25 cellular contexts compared by ENCODE assay signal in genomic region chr4:51858605-51859211, GRCh38. TPM values are rescaled to one million over a fixed set of nuclear protein-coding genes. Genes with fewer than 3 reads are reported as not detected.
A peak's percentile ranks its signal among the peaks of the same experiment; 100 is the strongest.
DNase-seq lines count a peak whose midpoint lies in the region; ATAC-seq, FAIRE-seq and TF ChIP-seq lines count a peak whose summit lies in the region.
"Had no signal": no experiment of that assay in that cellular context is flagged by ENCODE, and none has a peak within 500 bp of the region (broad histone marks: within the 10 kb centered on the region; RNA-seq: fewer than 3 reads in every experiment).

No MANE protein-coding gene starts in this region.

- H4K91ac ChIP-seq in IMR-90 (ENCODE audit: insufficient read depth, low read depth, low read length), result no peak overlapping the region

- dilution Hi-C loops in IMR-90 (cut with HindIII; ENCODE audit: low sequenced_read_pairs, unreplicated experiment), result no loop called here

- H3K4me2 ChIP-seq in IMR-90 (ENCODE audit: low read depth, low read length), result no peak overlapping the region

- no peak overlapping the region for H2AK9ac ChIP-seq in IMR-90 (replicated peaks; ENCODE audit: low read depth, low read length, poor library complexity)

- peaks cover 16% of the 10 kb centered on the region for H3K36me3 Mint-ChIP-seq in activated CD8-positive, alpha-beta T cell treated with anti-CD3 and anti-CD28 coated beads, Interleukin-2, amount 10 ng/mL, durations not matched to agents 7 days and 5 days (ENCODE audit: low read depth)

- no peak overlapping the region for H3K56ac ChIP-seq in IMR-90 (ENCODE audit: extremely low read depth, insufficient read depth, low read length)

- peaks cover 13% of the 10 kb centered on the region; the same call in 1 of the 2 replicates for H4K20me1 ChIP-seq in IMR-90 (ENCODE audit: insufficient read depth, low read length)

- no peaks in the 10 kb centered on the region; the same call in 1 of the 2 replicates for H3K36me3 ChIP-seq in IMR-90 (ENCODE audit: control insufficient read depth, insufficient read depth, low read length)
- H3K36me3 ChIP-seq in small intestine (ENCODE audit: control insufficient read depth in 2 of 2, insufficient read depth in 2 of 2, low read length in 2 of 2), result no peaks in the 10 kb centered on the region

- intact Hi-C loops in IMR-90 (cut with micrococcal nuclease), result no loop called here

- H3K27me3 Mint-ChIP-seq in activated CD8-positive, alpha-beta T cell treated with anti-CD3 and anti-CD28 coated beads, Interleukin-2, amount 10 ng/mL, durations not matched to agents 7 days and 5 days (ENCODE audit: low read depth), result no peaks in the 10 kb centered on the region
- H3K27me3 Mint-ChIP-seq: activated CD4-positive, alpha-beta memory T cell treated with anti-CD3 and anti-CD28 coated beads, Interleukin-2, amount 10 ng/mL, durations not matched to agents 7 days and 5 days; activated naive CD4-positive, alpha-beta T cell treated with anti-CD3 and anti-CD28 coated beads, Interleukin-2, amount 50 U/mL, for 24 hours had no signal

- peaks cover 2% of the 10 kb centered on the region for H3K4me1 Mint-ChIP-seq in activated CD8-positive, alpha-beta T cell treated with anti-CD3 and anti-CD28 coated beads, Interleukin-2, amount 10 ng/mL, durations not matched to agents 7 days and 5 days (ENCODE audit: low read depth)
- H3K4me1 Mint-ChIP-seq: activated CD4-positive, alpha-beta memory T cell treated with anti-CD3 and anti-CD28 coated beads, Interleukin-2, amount 10 ng/mL, durations not matched to agents 7 days and 5 days had no signal

- no CpG with 5 or more reads among the region's 3 CpGs for WGBS in IMR-90 (ENCODE audit: extremely low coverage in 2 of 2, insufficient read length in 1 of 2), 2 experiments
- WGBS in small intestine, 3 donors, result 7 to 39% (median 33%) methylated on average over 3 of the region's 3 CpGs

- H2AFZ ChIP-seq in IMR-90 (replicated peaks; ENCODE audit: low read length, poor library complexity), result no peak overlapping the region

- no peak overlapping the region for H3K23ac ChIP-seq in IMR-90 (ENCODE audit: low read depth, low read length)

- POLR2A ChIA-PET in IMR-90 (lab: Charles Lee; ENCODE audit: unreplicated experiment), result no interaction called here
- POLR2A ChIA-PET in activated CD8-positive, alpha-beta T cell treated with anti-CD3 and anti-CD28 coated beads, Interleukin-2, amount 10 ng/mL, durations not matched to agents 7 days and 5 days (lab: Charles Lee), result interaction anchor here (0.7 kb wide), 1 partner anchor 26 kb away, joined by 3 read pairs; no protein-coding TSS in a partner anchor

- TF ChIP-seq POLR2A in IMR-90 (IDR thresholded peaks at IDR 0.05; ENCODE audit: low read depth, low read length), result no peak

- H2BK5ac ChIP-seq in IMR-90 (ENCODE audit: low read depth, low read length, poor library complexity, severe bottlenecking), result no peak overlapping the region

- peaks cover 6% of the 10 kb centered on the region for H3K9me1 ChIP-seq in IMR-90 (ENCODE audit: insufficient read depth, low read length)

- no peak overlapping the region for H4K8ac ChIP-seq in IMR-90 (ENCODE audit: low read depth in 2 of 2, low read length in 2 of 2)

- no peak overlapping the region for H3K9ac ChIP-seq in IMR-90 (ENCODE audit: low read depth, low read length)
- H3K9ac ChIP-seq: BLaER1 treated with 17β-estradiol and CSF1 and Interleukin-3, amounts not matched to agents 10 nM and 100 nM had no signal

- ATAC-seq in IMR-90 (ENCODE audit: low read depth) (peak; percentile 86), left lobe of liver (peak; percentile 86), GM18873 (IDR thresholded peaks at IDR 0.05; ENCODE audit: low FRiP score, unreplicated experiment) (no peak)
- no peak for ATAC-seq in activated CD8-positive, alpha-beta T cell treated with anti-CD3 and anti-CD28 coated beads, Interleukin-2, amount 10 ng/mL, durations not matched to agents 7 days and 5 days
- ATAC-seq: activated T-cell treated with anti-CD3 and anti-CD28 coated beads, Interleukin-2, amount 50 U/mL, for 4 hours; Right ventricle myocardium inferior had no signal

- DNase-seq in IMR-90 (peak; percentile 43), left lobe of liver (ENCODE audit: low spot score) (no peak), small intestine (peak; percentile 83), NCI-H2107 (lab: John Stamatoyannopoulos, UW) (no peak)
- DNase-seq in activated CD8-positive, alpha-beta T cell treated with anti-CD3 and anti-CD28 coated beads, Interleukin-2, amount 10 ng/mL, durations not matched to agents 7 days and 5 days, result no peak
- DNase-seq: activated CD4-positive, alpha-beta memory T cell treated with anti-CD3 and anti-CD28 coated beads, Interleukin-2, amount 10 ng/mL, durations not matched to agents 7 days and 5 days; activated T-cell treated with anti-CD3 and anti-CD28 coated beads, Interleukin-2, amount 50 U/mL, for 4 hours; brain microvascular endothelial cell; dermis blood vessel endothelial cell; DMS 273 treated with DMSO at 0.1 percent for 48 hours; H7; head of caudate nucleus; Kasumi-1; NCI-H1436; NCI-H446 treated with DMSO at 0.1 percent for 48 hours; WERI-Rb-1 had no signal

- no peak for FAIRE-seq in small intestine (lab: Jason Lieb, UNC)
- FAIRE-seq: islet of Langerhans had no signal

- no peak overlapping the region for H2AK5ac ChIP-seq in IMR-90 (ENCODE audit: low read depth, low read length)

- no peak overlapping the region for H3K4ac ChIP-seq in IMR-90 (ENCODE audit: low read depth, low read length)

- no peak overlapping the region for H2BK20ac ChIP-seq in IMR-90 (ENCODE audit: low read depth, low read length)

- no peak overlapping the region for H3K14ac ChIP-seq in IMR-90 (replicated peaks; ENCODE audit: low read depth, low read length)

- H3K4me3 ChIP-seq in IMR-90 (ENCODE audit: insufficient read depth, low read depth, low read length), result no peak overlapping the region
- H3K4me3 ChIP-seq in small intestine (ENCODE audit: low read depth in 1 of 2, low read length in 2 of 2), result no peak overlapping the region
- H3K4me3 ChIP-seq: BLaER1 treated with 17β-estradiol and CSF1 and Interleukin-3, amounts not matched to agents 10 nM and 100 nM; right atrium auricular region had no signal

- TF ChIP-seq CTCF in IMR-90 (conservative IDR thresholded peaks at IDR 0.05; ENCODE audit: low read depth, low read length), result no peak
- TF ChIP-seq CTCF in VCaP (conservative IDR thresholded peaks at IDR 0.05), result no peak

- in situ Hi-C loops in IMR-90 (cut with MboI; ENCODE audit: low sequenced_read_pairs), result no loop called here

- H3K27me3 ChIP-seq in IMR-90 (ENCODE audit: control insufficient read depth, insufficient read depth, low read length) (no peaks in the 10 kb centered on the region), small intestine (ENCODE audit: control insufficient read depth in 2 of 2, insufficient read depth in 2 of 2, low read length in 2 of 2) (no peaks in the 10 kb centered on the region)
- H3K27me3 ChIP-seq: BLaER1 treated with 17β-estradiol and CSF1 and Interleukin-3, amounts not matched to agents 10 nM and 100 nM; brain microvascular endothelial cell; right atrium auricular region had no signal

- no peak overlapping the region for H2BK15ac ChIP-seq in IMR-90 (ENCODE audit: low read depth, low read length)

- CTCF ChIA-PET in IMR-90 (lab: Yijun Ruan, JAX), result no interaction called here
- CTCF ChIA-PET in activated CD8-positive, alpha-beta T cell treated with anti-CD3 and anti-CD28 coated beads, Interleukin-2, amount 10 ng/mL, durations not matched to agents 7 days and 5 days (lab: Charles Lee), result no interaction called here

- no peak overlapping the region for H3K27ac ChIP-seq in IMR-90 (ENCODE audit: insufficient read depth, low read length)
- H3K27ac ChIP-seq in VCaP, result peak overlapping the region; percentile 42
- H3K27ac ChIP-seq in small intestine (ENCODE audit: low read depth in 1 of 2, low read length in 1 of 2), result peak overlapping the region in 1 of 2 donors; percentile 32
- H3K27ac ChIP-seq: BLaER1 treated with 17β-estradiol and CSF1 and Interleukin-3, amounts not matched to agents 10 nM and 100 nM; brain microvascular endothelial cell; right atrium auricular region; WERI-Rb-1 had no signal

- TF ChIP-seq RAD21 in IMR-90 (IDR thresholded peaks at IDR 0.05; ENCODE audit: low read length), result no peak

- H3K9me3 Mint-ChIP-seq in activated CD8-positive, alpha-beta T cell treated with anti-CD3 and anti-CD28 coated beads, Interleukin-2, amount 10 ng/mL, durations not matched to agents 7 days and 5 days (ENCODE audit: insufficient read depth), result no peaks in the 10 kb centered on the region
- H3K9me3 Mint-ChIP-seq: activated CD4-positive, alpha-beta memory T cell treated with anti-CD3 and anti-CD28 coated beads, Interleukin-2, amount 10 ng/mL, durations not matched to agents 7 days and 5 days; activated naive CD4-positive, alpha-beta T cell treated with anti-CD3 and anti-CD28 coated beads, Interleukin-2, amount 50 U/mL, for 24 hours; activated T-cell treated with anti-CD3 and anti-CD28 coated beads, Interleukin-2, amount 50 U/mL, for 4 hours; neural crest cell; T-helper 1 cell treated with Interleukin-12 subunit alpha and Interleukin-12 subunit beta and Interleukin-4 antibody, amounts not matched to agents 30 μg/mL and 1 μg/mL, for 36 hours had no signal

- H3K4me1 ChIP-seq in IMR-90 (ENCODE audit: control insufficient read depth, insufficient read depth, low read length), result peaks cover 8% of the 10 kb centered on the region
- peaks cover 5 to 6% of the 10 kb centered on the region in 2 donors for H3K4me1 ChIP-seq in small intestine (ENCODE audit: control insufficient read depth in 2 of 2, insufficient read depth in 1 of 2, low read depth in 1 of 2, low read length in 1 of 2)

- H3K4me3 Mint-ChIP-seq in activated CD8-positive, alpha-beta T cell treated with anti-CD3 and anti-CD28 coated beads, Interleukin-2, amount 10 ng/mL, durations not matched to agents 7 days and 5 days, result no peak overlapping the region
- H3K4me3 Mint-ChIP-seq: activated CD4-positive, alpha-beta memory T cell treated with anti-CD3 and anti-CD28 coated beads, Interleukin-2, amount 10 ng/mL, durations not matched to agents 7 days and 5 days; activated naive CD4-positive, alpha-beta T cell treated with anti-CD3 and anti-CD28 coated beads, Interleukin-2, amount 50 U/mL, for 24 hours; activated T-cell treated with anti-CD3 and anti-CD28 coated beads, Interleukin-2, amount 50 U/mL, for 4 hours; neural crest cell; T-helper 1 cell treated with Interleukin-12 subunit alpha and Interleukin-12 subunit beta and Interleukin-4 antibody, amounts not matched to agents 30 μg/mL and 1 μg/mL, for 36 hours had no signal

- no peak overlapping the region for H2BK120ac ChIP-seq in IMR-90 (ENCODE audit: low read depth, low read length)

- no peaks in the 10 kb centered on the region for H3K9me3 ChIP-seq in IMR-90 (ENCODE audit: control insufficient read depth, insufficient read depth, low read length)
- H3K9me3 ChIP-seq in small intestine (ENCODE audit: control insufficient read depth, low read depth), result no peaks in the 10 kb centered on the region
- H3K9me3 ChIP-seq: right atrium auricular region had no signal

- peaks cover 36 to 69% of the 10 kb centered on the region in 2 experiments for H3K79me1 ChIP-seq in IMR-90 (ENCODE audit: low read depth in 1 of 2, low read length in 2 of 2)

- no TSS peak for BruUV-seq in IMR-90 (replicated peaks; lab: Mats Ljungman, UMichigan)

- H3K18ac ChIP-seq in IMR-90 (ENCODE audit: low read depth, low read length), result no peak overlapping the region

- no peak overlapping the region for H3K27ac Mint-ChIP-seq in activated CD8-positive, alpha-beta T cell treated with anti-CD3 and anti-CD28 coated beads, Interleukin-2, amount 10 ng/mL, durations not matched to agents 7 days and 5 days
- H3K27ac Mint-ChIP-seq: activated CD4-positive, alpha-beta memory T cell treated with anti-CD3 and anti-CD28 coated beads, Interleukin-2, amount 10 ng/mL, durations not matched to agents 7 days and 5 days; activated naive CD4-positive, alpha-beta T cell treated with anti-CD3 and anti-CD28 coated beads, Interleukin-2, amount 50 U/mL, for 24 hours; T-helper 1 cell treated with Interleukin-12 subunit alpha and Interleukin-12 subunit beta and Interleukin-4 antibody, amounts not matched to agents 30 μg/mL and 1 μg/mL, for 36 hours had no signal

- no peak overlapping the region for H4K5ac ChIP-seq in IMR-90 (ENCODE audit: low read depth, low read length)

RNA-seq across cellular contexts. Expression of gene DCUN1D4, which starts 15.8 kb away (rescaled TPM):
- 37.8 and 44.3 TPM in 2 replicates for total RNA-seq in IMR-90 (2012; rRNA removed)
- 28.4 and 31.0 TPM in 2 replicates for polyA plus RNA-seq in IMR-90 (2012; rRNA removed)
- polyA plus RNA-seq in IMR-90 (2012; cell fraction: cytosol; rRNA removed), result 6.4 and 8.3 TPM in 2 replicates
- 20.8 and 158 TPM in 2 replicates for polyA plus RNA-seq in IMR-90 (2012; cell fraction: nucleus; rRNA removed; ENCODE audit: low replicate concordance)
- total RNA-seq in left lobe of liver, result 43.8 TPM
- polyA plus RNA-seq in small intestine, result 10 to 100 TPM in 1 of 3 donors, 1 to 10 TPM in 2; 5.7 to 11.9 (median 8.1) TPM
- total RNA-seq in activated CD8-positive, alpha-beta T cell treated with anti-CD3 and anti-CD28 coated beads, Interleukin-2, amount 10 ng/mL, durations not matched to agents 7 days and 5 days, result 10 to 100 TPM; 31.9 to 34.9 TPM

Comparison
In these comparisons a context has a peak if more than half of its experiments do, and no peak if none do; other contexts are left out.
1. ATAC-seq: peak in IMR-90 (single experiment) and left lobe of liver (single experiment); none in GM18873 (single experiment) and activated CD8-positive, alpha-beta T cell treated with anti-CD3 and anti-CD28 coated beads, Interleukin-2, amount 10 ng/mL, durations not matched to agents 7 days and 5 days (single experiment).
2. DNase-seq: peak in IMR-90 (single experiment) and small intestine (single experiment); none in left lobe of liver (single experiment), NCI-H2107 (single experiment) and activated CD8-positive, alpha-beta T cell treated with anti-CD3 and anti-CD28 coated beads, Interleukin-2, amount 10 ng/mL, durations not matched to agents 7 days and 5 days (single experiment).